ENCODE assay signal across 1 cellular context in the genomic region with DNA sequence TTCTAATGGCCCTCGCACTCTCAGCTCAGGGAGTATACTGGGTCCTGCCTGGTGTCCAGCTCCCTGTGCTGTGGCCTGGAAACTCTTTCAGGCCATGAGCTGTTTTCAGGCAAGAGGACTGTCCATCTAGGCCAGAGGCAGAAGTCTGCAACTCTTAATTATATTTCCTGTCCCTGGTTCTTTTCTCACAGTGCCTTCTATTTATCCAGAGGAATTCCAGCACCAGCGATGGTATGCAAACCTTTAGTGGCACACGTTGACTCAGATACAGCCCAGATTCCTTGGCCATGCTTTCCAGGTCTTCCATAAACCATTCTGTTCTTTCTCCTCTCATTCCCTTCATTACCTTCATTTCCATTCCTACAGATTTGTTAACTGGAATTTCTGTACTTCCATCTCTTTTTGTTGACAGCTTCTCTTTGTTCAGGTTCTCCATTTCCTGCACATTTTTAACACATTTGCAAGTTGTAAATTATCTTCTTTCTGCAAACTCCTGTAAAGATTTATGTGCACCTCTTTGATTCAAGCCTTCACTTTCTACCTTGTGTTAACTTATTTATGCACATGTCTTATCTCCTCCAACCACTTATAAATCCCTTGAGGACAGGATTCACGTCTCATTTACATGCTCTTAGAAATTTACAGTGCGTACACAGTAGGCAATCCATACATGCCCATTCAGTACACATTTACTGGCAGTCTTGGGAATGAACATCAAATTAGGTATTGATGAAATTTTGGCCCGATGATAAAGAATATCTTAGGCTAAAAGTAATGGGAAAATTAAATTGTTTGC.
TF ChIP-seq lines count a peak whose summit lies in the region.

No MANE protein-coding gene starts in this region.

TF ChIP-seq in HepG2, 621 proteins besides CTCF, POLR2A, EP300 and RAD21 (continued from another document):
- TF ChIP-seq, protein P1, sequence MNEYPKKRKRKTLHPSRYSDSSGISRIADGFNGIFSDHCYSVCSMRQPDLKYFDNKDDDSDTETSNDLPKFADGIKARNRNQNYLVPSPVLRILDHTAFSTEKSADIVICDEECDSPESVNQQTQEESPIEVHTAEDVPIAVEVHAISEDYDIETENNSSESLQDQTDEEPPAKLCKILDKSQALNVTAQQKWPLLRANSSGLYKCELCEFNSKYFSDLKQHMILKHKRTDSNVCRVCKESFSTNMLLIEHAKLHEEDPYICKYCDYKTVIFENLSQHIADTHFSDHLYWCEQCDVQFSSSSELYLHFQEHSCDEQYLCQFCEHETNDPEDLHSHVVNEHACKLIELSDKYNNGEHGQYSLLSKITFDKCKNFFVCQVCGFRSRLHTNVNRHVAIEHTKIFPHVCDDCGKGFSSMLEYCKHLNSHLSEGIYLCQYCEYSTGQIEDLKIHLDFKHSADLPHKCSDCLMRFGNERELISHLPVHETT (CRISPR knock-in tag; conservative IDR thresholded peaks at IDR 0.05): no peak
- no peak for TF ChIP-seq PHF20 (CRISPR knock-in tag; IDR thresholded peaks at IDR 0.05)
- TF ChIP-seq, protein P2, sequence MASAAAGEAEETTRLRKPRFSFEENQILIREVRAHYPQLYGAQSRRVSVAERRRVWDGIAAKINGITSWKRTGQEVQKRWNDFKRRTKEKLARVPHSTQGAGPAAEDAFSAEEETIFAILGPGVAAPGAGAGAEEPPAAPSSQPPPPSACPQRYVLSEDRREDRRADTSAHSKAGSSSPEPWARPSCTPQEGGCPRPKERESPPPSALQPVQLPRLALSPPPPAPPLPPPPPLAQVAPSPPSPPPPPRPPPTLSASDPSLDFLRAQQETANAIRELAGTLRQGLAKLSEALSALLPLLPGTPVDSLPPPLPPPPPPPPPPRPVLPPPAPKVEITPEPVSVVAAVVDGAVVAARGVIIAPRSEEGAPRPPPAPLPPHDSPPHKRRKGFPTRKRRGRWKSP (CRISPR knock-in tag; IDR thresholded peaks at IDR 0.05): no peak
